ENCODE assay signal across 19 cellular contexts in genomic region chr1:157233131-157233530, GRCh38.
A peak's percentile ranks its signal among the peaks of the same experiment; 100 is the strongest.
DNase-seq lines count a peak whose midpoint lies in the region; ATAC-seq and TF ChIP-seq lines count a peak whose summit lies in the region.
"Had no signal": no experiment of that assay in that cellular context is flagged by ENCODE, and none has a peak within 500 bp of the region (broad histone marks: within the 10 kb centered on the region; RNA-seq: fewer than 3 reads in every experiment).

No MANE protein-coding gene starts in this region.

- H2AFZ ChIP-seq in mesenchymal stem cell (ENCODE audit: low read depth, low read length): no peak overlapping the region
- H2AFZ ChIP-seq in mammary epithelial cell (ENCODE audit: low read depth, low read length): no peak overlapping the region
- no peak overlapping the region for H2AFZ ChIP-seq in GM23248
- H2AFZ ChIP-seq: parathyroid adenoma had no signal

- H3K9ac ChIP-seq in mesenchymal stem cell (ENCODE audit: low read length) (no peak overlapping the region), mammary epithelial cell (ENCODE audit: insufficient read depth, low read length) (no peak overlapping the region), GM23248 (no peak overlapping the region)
- H3K9ac ChIP-seq: KMS-11, parathyroid adenoma had no signal

- CTCF ChIA-PET in mammary epithelial cell (lab: Charles Lee; ENCODE audit: low non-redundant PET): no interaction called here

- BruUV-seq in mammary epithelial cell (replicated peaks; lab: Mats Ljungman, UMichigan): no TSS peak

- H3K4ac ChIP-seq in mesenchymal stem cell (ENCODE audit: low read depth in 1 of 2, low read length in 2 of 2): no peak overlapping the region

- no peaks in the 10 kb centered on the region for H3K36me3 ChIP-seq in mesenchymal stem cell (ENCODE audit: control insufficient read depth in 1 of 2, insufficient read depth in 2 of 2, low read depth in 1 of 2, low read length in 2 of 2)
- no peaks in the 10 kb centered on the region for H3K36me3 ChIP-seq in mammary epithelial cell (ENCODE audit: insufficient read depth, low read length)
- H3K36me3 ChIP-seq in GM23248 (ENCODE audit: low read depth): no peaks in the 10 kb centered on the region

- H3K9me3 ChIP-seq in mesenchymal stem cell (ENCODE audit: control insufficient read depth, low read length): no peaks in the 10 kb centered on the region
- no peaks in the 10 kb centered on the region for H3K9me3 ChIP-seq in mammary epithelial cell (replicated peaks; ENCODE audit: insufficient read depth, low read length)
- H3K9me3 ChIP-seq in GM23248 (ENCODE audit: low read depth): no peaks in the 10 kb centered on the region

- H3K18ac ChIP-seq in mesenchymal stem cell (ENCODE audit: low read depth in 1 of 2, low read length in 2 of 2): no peak overlapping the region

- no peak for TF ChIP-seq CTCF in mammary epithelial cell (conservative IDR thresholded peaks at IDR 0.05 in 1 of 2, IDR thresholded peaks at IDR 0.05 in 1 of 2; ENCODE audit: extremely low read depth in 1 of 2, insufficient read depth in 1 of 2, low read depth in 1 of 2, low read length in 2 of 2)

- 39% methylated on average over 1 of the region's 1 CpG for WGBS in mesenchymal stem cell
- WGBS in mammary epithelial cell (ENCODE audit: low coverage, missing lambda C conversion rate): 17% methylated on average over 1 of the region's 1 CpG
- WGBS in GM23248 (ENCODE audit: low coverage in 1 of 2, low lambda C conversion rate in 2 of 2, missing lambda C conversion rate in 2 of 2), 2 experiments: 3 to 10% methylated on average over 1 of the region's 1 CpG

- H3K9me2 ChIP-seq in GM23248 (ENCODE audit: insufficient read depth): no peaks in the 10 kb centered on the region

- H3K4me3 ChIP-seq in mesenchymal stem cell (ENCODE audit: insufficient read depth in 1 of 2, low read depth in 1 of 2, low read length in 2 of 2) (no peak overlapping the region), mammary epithelial cell (replicated peaks in 1 of 3; ENCODE audit: insufficient read depth in 1 of 3, low read depth in 2 of 3, low read length in 3 of 3) (no peak overlapping the region), GM23248 (no peak overlapping the region)
- H3K4me3 ChIP-seq: skin epidermis had no signal

- H3K79me1 ChIP-seq in mesenchymal stem cell (replicated peaks; ENCODE audit: low read length, poor library complexity, severe bottlenecking): no peaks in the 10 kb centered on the region

- H2BK120ac ChIP-seq in mesenchymal stem cell (ENCODE audit: low read depth, low read length): no peak overlapping the region

- no peak overlapping the region for H2BK15ac ChIP-seq in mesenchymal stem cell (ENCODE audit: low read depth, poor library complexity, severe bottlenecking)

- H4K91ac ChIP-seq in mesenchymal stem cell (ENCODE audit: low read length): no peak overlapping the region

- H3K23ac ChIP-seq in mesenchymal stem cell (ENCODE audit: low read length in 2 of 2): no peak overlapping the region

- H4K20me1 ChIP-seq in mammary epithelial cell (ENCODE audit: insufficient read depth, low read length) (no peaks in the 10 kb centered on the region), GM23248 (ENCODE audit: insufficient read depth) (no peaks in the 10 kb centered on the region)

- H3K4me2 ChIP-seq in mesenchymal stem cell (ENCODE audit: low read length, poor library complexity, severe bottlenecking) (no peak overlapping the region), mammary epithelial cell (ENCODE audit: insufficient read depth, low read depth, low read length) (no peak overlapping the region), GM23248 (ENCODE audit: unreplicated experiment) (no peak overlapping the region)
- H3K4me2 ChIP-seq: KMS-11 had no signal

- intact Hi-C loops in mammary epithelial cell (cut with micrococcal nuclease): no loop called here

- H3F3A ChIP-seq in GM23248 (ENCODE audit: insufficient read depth): no peaks in the 10 kb centered on the region

- no peak overlapping the region for H2BK12ac ChIP-seq in mesenchymal stem cell (ENCODE audit: low read length in 2 of 2)

- H3K27ac ChIP-seq in mesenchymal stem cell (ENCODE audit: low read length, poor library complexity, severe bottlenecking): no peak overlapping the region
- no peak overlapping the region for H3K27ac ChIP-seq in mammary epithelial cell (ENCODE audit: insufficient read depth, low read depth, low read length)
- H3K27ac ChIP-seq in GM23248: no peak overlapping the region
- H3K27ac ChIP-seq: KMS-11, parathyroid adenoma, skin epidermis had no signal

- DNase-seq in mesenchymal stem cell: no peak
- no peak for DNase-seq in mammary epithelial cell
- no peak for DNase-seq in D341Med (ENCODE audit: low spot score)
- DNase-seq in GM23248: no peak
- DNase-seq: activated gamma-delta T cell treated with Interleukin-2 at 50 U/mL for 16 hours; anterior cingulate cortex; CD8-positive, alpha-beta memory T cell; foreskin fibroblast; NCI-H1417 treated with DMSO at 0.1 percent for 48 hours; NCI-H2227 treated with DMSO at 0.1 percent for 48 hours; NK-92 treated with Interleukin-12 subunit alpha and Interleukin-12 subunit beta, amount 100 ng/mL, for 24 hours had no signal

- H2BK5ac ChIP-seq in mesenchymal stem cell (ENCODE audit: low read depth, low read length, poor library complexity, severe bottlenecking): no peak overlapping the region

- H3K4me1 ChIP-seq in mesenchymal stem cell (ENCODE audit: control insufficient read depth, insufficient read depth, low read depth, low read length) (no peaks in the 10 kb centered on the region), mammary epithelial cell (ENCODE audit: insufficient read depth, low read length) (no peaks in the 10 kb centered on the region), GM23248 (ENCODE audit: insufficient read depth) (no peaks in the 10 kb centered on the region)
- H3K4me1 ChIP-seq: parathyroid adenoma had no signal

- H3K14ac ChIP-seq in mesenchymal stem cell (ENCODE audit: low read length in 2 of 2): no peak overlapping the region

- no peak overlapping the region for H2AK5ac ChIP-seq in mesenchymal stem cell (ENCODE audit: low read length, severe bottlenecking)

- H3K79me2 ChIP-seq in mammary epithelial cell (ENCODE audit: insufficient read depth, low read length) (no peaks in the 10 kb centered on the region), GM23248 (ENCODE audit: insufficient read depth) (no peaks in the 10 kb centered on the region)
- H3K79me2 ChIP-seq: parathyroid adenoma had no signal

- ATAC-seq in GM18508 (IDR thresholded peaks at IDR 0.05; ENCODE audit: insufficient read depth, unreplicated experiment) (peak; percentile 74), GM19438 (IDR thresholded peaks at IDR 0.05; ENCODE audit: low read depth, unreplicated experiment) (peak; percentile 84), HG02678 (IDR thresholded peaks at IDR 0.05; ENCODE audit: unreplicated experiment) (peak; percentile 92), HG03457 (IDR thresholded peaks at IDR 0.05; ENCODE audit: unreplicated experiment) (peak; percentile 70)
- ATAC-seq: WTC11 had no signal

- in situ Hi-C loops in mammary epithelial cell (cut with MboI; ENCODE audit: low sequenced_read_pairs in 2 of 2) (no loop called here), GM23248 (cut with MboI) (no loop called here)

- H3K27me3 ChIP-seq in mesenchymal stem cell (ENCODE audit: control insufficient read depth in 1 of 2, insufficient read depth in 1 of 2, low read length in 2 of 2) (peaks cover 7 to 15% of the 10 kb centered on the region in 2 experiments), mammary epithelial cell (ENCODE audit: insufficient read depth, low read length) (peaks cover 4% of the 10 kb centered on the region), GM23248 (replicated peaks; ENCODE audit: insufficient read depth) (no peaks in the 10 kb centered on the region)

- dilution Hi-C loops in mammary epithelial cell (cut with HindIII; ENCODE audit: low sequenced_read_pairs): no loop called here

- H4K8ac ChIP-seq in mesenchymal stem cell (ENCODE audit: low read length): no peak overlapping the region
